ENCODE assay signal across 1 cellular context in the genomic region with DNA sequence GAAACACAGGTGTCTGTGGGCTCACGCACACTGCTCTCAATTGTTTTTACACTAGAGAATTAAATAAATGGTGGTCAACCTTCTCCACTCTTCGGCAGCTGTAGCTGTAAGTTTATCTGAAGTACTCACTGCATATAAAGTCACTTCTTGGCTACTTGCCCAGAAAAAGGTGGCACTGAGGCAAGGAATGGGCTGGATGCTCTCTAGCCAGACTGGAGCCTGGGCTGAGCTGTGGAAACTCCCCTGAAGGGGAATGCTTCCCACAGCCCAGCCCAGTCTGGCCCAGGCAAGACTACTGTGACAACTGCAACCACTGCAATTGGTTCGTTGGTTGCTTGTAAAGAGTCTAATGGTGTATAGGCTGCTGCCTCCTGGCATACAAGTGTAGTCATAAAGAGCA.
TF ChIP-seq lines count a peak whose summit lies in the region.

No MANE protein-coding gene starts in this region.

TF ChIP-seq in HEK293, 187 proteins besides CTCF, POLR2A, EP300 and RAD21 (continued from another document):
- TF ChIP-seq, protein P1, sequence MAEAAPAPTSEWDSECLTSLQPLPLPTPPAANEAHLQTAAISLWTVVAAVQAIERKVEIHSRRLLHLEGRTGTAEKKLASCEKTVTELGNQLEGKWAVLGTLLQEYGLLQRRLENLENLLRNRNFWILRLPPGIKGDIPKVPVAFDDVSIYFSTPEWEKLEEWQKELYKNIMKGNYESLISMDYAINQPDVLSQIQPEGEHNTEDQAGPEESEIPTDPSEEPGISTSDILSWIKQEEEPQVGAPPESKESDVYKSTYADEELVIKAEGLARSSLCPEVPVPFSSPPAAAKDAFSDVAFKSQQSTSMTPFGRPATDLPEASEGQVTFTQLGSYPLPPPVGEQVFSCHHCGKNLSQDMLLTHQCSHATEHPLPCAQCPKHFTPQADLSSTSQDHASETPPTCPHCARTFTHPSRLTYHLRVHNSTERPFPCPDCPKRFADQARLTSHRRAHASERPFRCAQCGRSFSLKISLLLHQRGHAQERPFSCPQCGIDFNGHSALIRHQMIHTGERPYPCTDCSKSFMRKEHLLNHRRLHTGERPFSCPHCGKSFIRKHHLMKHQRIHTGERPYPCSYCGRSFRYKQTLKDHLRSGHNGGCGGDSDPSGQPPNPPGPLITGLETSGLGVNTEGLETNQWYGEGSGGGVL (tag by site-specific recombination; IDR thresholded peaks at IDR 0.05), result no peak
- TF ChIP-seq ZNF302 (tag by site-specific recombination; IDR thresholded peaks at IDR 0.05; ENCODE audit: low read depth), result no peak
- TF ChIP-seq, protein P2, sequence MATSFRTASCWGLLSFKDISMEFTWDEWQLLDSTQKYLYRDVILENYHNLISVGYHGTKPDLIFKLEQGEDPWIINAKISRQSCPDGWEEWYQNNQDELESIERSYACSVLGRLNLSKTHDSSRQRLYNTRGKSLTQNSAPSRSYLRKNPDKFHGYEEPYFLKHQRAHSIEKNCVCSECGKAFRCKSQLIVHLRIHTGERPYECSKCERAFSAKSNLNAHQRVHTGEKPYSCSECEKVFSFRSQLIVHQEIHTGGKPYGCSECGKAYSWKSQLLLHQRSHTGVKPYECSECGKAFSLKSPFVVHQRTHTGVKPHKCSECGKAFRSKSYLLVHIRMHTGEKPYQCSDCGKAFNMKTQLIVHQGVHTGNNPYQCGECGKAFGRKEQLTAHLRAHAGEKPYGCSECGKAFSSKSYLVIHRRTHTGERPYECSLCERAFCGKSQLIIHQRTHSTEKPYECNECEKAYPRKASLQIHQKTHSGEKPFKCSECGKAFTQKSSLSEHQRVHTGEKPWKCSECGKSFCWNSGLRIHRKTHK (tag by site-specific recombination; IDR thresholded peaks at IDR 0.05), result no peak
- 0 out of 2 replicates have a peak, but pooled peaks have one; percentile 48 for TF ChIP-seq ZNF660 (tag by site-specific recombination; IDR thresholded peaks at IDR 0.05)
- no peak for TF ChIP-seq ZNF48 (tag by site-specific recombination; IDR thresholded peaks at IDR 0.05)
- peak; percentile 87; the same call in 1 of the 2 replicates for TF ChIP-seq ZNF561 (tag by site-specific recombination; IDR thresholded peaks at IDR 0.05; ENCODE audit: borderline replicate concordance)
- no peak for TF ChIP-seq ZNF629 (tag by site-specific recombination; IDR thresholded peaks at IDR 0.05)
- no peak for TF ChIP-seq ZNF624 (tag by site-specific recombination; IDR thresholded peaks at IDR 0.05)
- TF ChIP-seq, protein P3, sequence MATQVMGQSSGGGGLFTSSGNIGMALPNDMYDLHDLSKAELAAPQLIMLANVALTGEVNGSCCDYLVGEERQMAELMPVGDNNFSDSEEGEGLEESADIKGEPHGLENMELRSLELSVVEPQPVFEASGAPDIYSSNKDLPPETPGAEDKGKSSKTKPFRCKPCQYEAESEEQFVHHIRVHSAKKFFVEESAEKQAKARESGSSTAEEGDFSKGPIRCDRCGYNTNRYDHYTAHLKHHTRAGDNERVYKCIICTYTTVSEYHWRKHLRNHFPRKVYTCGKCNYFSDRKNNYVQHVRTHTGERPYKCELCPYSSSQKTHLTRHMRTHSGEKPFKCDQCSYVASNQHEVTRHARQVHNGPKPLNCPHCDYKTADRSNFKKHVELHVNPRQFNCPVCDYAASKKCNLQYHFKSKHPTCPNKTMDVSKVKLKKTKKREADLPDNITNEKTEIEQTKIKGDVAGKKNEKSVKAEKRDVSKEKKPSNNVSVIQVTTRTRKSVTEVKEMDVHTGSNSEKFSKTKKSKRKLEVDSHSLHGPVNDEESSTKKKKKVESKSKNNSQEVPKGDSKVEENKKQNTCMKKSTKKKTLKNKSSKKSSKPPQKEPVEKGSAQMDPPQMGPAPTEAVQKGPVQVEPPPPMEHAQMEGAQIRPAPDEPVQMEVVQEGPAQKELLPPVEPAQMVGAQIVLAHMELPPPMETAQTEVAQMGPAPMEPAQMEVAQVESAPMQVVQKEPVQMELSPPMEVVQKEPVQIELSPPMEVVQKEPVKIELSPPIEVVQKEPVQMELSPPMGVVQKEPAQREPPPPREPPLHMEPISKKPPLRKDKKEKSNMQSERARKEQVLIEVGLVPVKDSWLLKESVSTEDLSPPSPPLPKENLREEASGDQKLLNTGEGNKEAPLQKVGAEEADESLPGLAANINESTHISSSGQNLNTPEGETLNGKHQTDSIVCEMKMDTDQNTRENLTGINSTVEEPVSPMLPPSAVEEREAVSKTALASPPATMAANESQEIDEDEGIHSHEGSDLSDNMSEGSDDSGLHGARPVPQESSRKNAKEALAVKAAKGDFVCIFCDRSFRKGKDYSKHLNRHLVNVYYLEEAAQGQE (tag by site-specific recombination; IDR thresholded peaks at IDR 0.05), result no peak
- TF ChIP-seq, protein P4, sequence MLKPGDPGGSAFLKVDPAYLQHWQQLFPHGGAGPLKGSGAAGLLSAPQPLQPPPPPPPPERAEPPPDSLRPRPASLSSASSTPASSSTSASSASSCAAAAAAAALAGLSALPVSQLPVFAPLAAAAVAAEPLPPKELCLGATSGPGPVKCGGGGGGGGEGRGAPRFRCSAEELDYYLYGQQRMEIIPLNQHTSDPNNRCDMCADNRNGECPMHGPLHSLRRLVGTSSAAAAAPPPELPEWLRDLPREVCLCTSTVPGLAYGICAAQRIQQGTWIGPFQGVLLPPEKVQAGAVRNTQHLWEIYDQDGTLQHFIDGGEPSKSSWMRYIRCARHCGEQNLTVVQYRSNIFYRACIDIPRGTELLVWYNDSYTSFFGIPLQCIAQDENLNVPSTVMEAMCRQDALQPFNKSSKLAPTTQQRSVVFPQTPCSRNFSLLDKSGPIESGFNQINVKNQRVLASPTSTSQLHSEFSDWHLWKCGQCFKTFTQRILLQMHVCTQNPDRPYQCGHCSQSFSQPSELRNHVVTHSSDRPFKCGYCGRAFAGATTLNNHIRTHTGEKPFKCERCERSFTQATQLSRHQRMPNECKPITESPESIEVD (tag by site-specific recombination; IDR thresholded peaks at IDR 0.05), result peak; percentile 77
- no peak for TF ChIP-seq ZNF214 (tag by site-specific recombination; IDR thresholded peaks at IDR 0.05; ENCODE audit: borderline replicate concordance)
- TF ChIP-seq, protein P5, sequence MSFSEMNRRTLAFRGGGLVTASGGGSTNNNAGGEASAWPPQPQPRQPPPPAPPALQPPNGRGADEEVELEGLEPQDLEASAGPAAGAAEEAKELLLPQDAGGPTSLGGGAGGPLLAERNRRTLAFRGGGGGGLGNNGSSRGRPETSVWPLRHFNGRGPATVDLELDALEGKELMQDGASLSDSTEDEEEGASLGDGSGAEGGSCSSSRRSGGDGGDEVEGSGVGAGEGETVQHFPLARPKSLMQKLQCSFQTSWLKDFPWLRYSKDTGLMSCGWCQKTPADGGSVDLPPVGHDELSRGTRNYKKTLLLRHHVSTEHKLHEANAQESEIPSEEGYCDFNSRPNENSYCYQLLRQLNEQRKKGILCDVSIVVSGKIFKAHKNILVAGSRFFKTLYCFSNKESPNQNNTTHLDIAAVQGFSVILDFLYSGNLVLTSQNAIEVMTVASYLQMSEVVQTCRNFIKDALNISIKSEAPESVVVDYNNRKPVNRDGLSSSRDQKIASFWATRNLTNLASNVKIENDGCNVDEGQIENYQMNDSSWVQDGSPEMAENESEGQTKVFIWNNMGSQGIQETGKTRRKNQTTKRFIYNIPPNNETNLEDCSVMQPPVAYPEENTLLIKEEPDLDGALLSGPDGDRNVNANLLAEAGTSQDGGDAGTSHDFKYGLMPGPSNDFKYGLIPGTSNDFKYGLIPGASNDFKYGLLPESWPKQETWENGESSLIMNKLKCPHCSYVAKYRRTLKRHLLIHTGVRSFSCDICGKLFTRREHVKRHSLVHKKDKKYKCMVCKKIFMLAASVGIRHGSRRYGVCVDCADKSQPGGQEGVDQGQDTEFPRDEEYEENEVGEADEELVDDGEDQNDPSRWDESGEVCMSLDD (tag by site-specific recombination; IDR thresholded peaks at IDR 0.05), result no peak
- TF ChIP-seq ZNF658 (tag by site-specific recombination; IDR thresholded peaks at IDR 0.05), result no peak
- TF ChIP-seq ZNF510 (tag by site-specific recombination; IDR thresholded peaks at IDR 0.05; ENCODE audit: insufficient replicate concordance), result no peak
- TF ChIP-seq MZF1 (tag by site-specific recombination; IDR thresholded peaks at IDR 0.05; ENCODE audit: borderline replicate concordance), result peak; percentile 93
- TF ChIP-seq, protein P6, sequence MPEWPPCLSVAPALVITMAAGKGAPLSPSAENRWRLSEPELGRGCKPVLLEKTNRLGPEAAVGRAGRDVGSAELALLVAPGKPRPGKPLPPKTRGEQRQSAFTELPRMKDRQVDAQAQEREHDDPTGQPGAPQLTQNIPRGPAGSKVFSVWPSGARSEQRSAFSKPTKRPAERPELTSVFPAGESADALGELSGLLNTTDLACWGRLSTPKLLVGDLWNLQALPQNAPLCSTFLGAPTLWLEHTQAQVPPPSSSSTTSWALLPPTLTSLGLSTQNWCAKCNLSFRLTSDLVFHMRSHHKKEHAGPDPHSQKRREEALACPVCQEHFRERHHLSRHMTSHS (tag by site-specific recombination; IDR thresholded peaks at IDR 0.05), result no peak
- TF ChIP-seq KLF7 (tag by site-specific recombination; IDR thresholded peaks at IDR 0.05; ENCODE audit: borderline replicate concordance), result no peak
- TF ChIP-seq, protein P7, sequence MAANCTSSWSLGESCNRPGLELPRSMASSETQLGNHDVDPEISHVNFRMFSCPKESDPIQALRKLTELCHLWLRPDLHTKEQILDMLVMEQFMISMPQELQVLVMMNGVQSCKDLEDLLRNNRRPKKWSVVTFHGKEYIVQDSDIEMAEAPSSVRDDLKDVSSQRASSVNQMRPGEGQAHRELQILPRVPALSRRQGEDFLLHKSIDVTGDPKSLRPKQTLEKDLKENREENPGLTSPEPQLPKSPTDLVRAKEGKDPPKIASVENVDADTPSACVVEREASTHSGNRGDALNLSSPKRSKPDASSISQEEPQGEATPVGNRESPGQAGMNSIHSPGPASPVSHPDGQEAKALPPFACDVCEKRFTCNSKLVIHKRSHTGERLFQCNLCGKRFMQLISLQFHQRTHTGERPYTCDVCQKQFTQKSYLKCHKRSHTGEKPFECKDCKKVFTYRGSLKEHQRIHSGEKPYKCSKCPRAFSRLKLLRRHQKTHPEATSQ (tag by site-specific recombination; IDR thresholded peaks at IDR 0.05), result no peak
- TF ChIP-seq ZBTB8A (tag by site-specific recombination; IDR thresholded peaks at IDR 0.05), result peak; percentile 78
- TF ChIP-seq ZNF133 (tag by site-specific recombination; IDR thresholded peaks at IDR 0.05), result no peak
- no peak for TF ChIP-seq HOXA7 (CRISPR knock-in tag; IDR thresholded peaks at IDR 0.05; ENCODE audit: borderline replicate concordance)
- TF ChIP-seq, protein P8, sequence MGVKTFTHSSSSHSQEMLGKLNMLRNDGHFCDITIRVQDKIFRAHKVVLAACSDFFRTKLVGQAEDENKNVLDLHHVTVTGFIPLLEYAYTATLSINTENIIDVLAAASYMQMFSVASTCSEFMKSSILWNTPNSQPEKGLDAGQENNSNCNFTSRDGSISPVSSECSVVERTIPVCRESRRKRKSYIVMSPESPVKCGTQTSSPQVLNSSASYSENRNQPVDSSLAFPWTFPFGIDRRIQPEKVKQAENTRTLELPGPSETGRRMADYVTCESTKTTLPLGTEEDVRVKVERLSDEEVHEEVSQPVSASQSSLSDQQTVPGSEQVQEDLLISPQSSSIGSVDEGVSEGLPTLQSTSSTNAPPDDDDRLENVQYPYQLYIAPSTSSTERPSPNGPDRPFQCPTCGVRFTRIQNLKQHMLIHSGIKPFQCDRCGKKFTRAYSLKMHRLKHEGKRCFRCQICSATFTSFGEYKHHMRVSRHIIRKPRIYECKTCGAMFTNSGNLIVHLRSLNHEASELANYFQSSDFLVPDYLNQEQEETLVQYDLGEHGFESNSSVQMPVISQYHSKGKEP (tag by site-specific recombination; IDR thresholded peaks at IDR 0.05), result peak; percentile 83
- peak; percentile 71; the same call in 1 of the 2 replicates for TF ChIP-seq OSR2 (tag by site-specific recombination; IDR thresholded peaks at IDR 0.05)
- no peak for TF ChIP-seq ZNF514 (tag by site-specific recombination; IDR thresholded peaks at IDR 0.05)
- no peak for TF ChIP-seq ZNF544 (tag by site-specific recombination; IDR thresholded peaks at IDR 0.05)
- no peak for TF ChIP-seq OVOL3 (tag by site-specific recombination; IDR thresholded peaks at IDR 0.05)
- TF ChIP-seq ZNF157 (tag by site-specific recombination; IDR thresholded peaks at IDR 0.05), result no peak
- TF ChIP-seq ZSCAN30 (tag by site-specific recombination; IDR thresholded peaks at IDR 0.05), result peak; percentile 56; the same call in 1 of the 2 replicates
- TF ChIP-seq, protein P9, sequence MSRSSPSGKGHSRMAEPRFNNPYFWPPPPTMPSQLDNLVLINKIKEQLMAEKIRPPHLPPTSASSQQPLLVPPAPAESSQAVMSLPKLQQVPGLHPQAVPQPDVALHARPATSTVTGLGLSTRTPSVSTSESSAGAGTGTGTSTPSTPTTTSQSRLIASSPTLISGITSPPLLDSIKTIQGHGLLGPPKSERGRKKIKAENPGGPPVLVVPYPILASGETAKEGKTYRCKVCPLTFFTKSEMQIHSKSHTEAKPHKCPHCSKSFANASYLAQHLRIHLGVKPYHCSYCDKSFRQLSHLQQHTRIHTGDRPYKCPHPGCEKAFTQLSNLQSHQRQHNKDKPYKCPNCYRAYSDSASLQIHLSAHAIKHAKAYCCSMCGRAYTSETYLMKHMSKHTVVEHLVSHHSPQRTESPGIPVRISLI (tag by site-specific recombination; IDR thresholded peaks at IDR 0.05), result no peak
- TF ChIP-seq, protein P10, sequence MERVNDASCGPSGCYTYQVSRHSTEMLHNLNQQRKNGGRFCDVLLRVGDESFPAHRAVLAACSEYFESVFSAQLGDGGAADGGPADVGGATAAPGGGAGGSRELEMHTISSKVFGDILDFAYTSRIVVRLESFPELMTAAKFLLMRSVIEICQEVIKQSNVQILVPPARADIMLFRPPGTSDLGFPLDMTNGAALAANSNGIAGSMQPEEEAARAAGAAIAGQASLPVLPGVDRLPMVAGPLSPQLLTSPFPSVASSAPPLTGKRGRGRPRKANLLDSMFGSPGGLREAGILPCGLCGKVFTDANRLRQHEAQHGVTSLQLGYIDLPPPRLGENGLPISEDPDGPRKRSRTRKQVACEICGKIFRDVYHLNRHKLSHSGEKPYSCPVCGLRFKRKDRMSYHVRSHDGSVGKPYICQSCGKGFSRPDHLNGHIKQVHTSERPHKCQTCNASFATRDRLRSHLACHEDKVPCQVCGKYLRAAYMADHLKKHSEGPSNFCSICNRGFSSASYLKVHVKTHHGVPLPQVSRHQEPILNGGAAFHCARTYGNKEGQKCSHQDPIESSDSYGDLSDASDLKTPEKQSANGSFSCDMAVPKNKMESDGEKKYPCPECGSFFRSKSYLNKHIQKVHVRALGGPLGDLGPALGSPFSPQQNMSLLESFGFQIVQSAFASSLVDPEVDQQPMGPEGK (tag by site-specific recombination; IDR thresholded peaks at IDR 0.05), result no peak
- 0 out of 2 replicates have a peak, but pooled peaks have one; percentile 21 for TF ChIP-seq ZBTB17 (tag by site-specific recombination; IDR thresholded peaks at IDR 0.05)
- TF ChIP-seq ZBTB21 (tag by site-specific recombination; IDR thresholded peaks at IDR 0.05), result no peak
- no peak for TF ChIP-seq ZNF626 (tag by site-specific recombination; IDR thresholded peaks at IDR 0.05)
- TF ChIP-seq, protein P11, sequence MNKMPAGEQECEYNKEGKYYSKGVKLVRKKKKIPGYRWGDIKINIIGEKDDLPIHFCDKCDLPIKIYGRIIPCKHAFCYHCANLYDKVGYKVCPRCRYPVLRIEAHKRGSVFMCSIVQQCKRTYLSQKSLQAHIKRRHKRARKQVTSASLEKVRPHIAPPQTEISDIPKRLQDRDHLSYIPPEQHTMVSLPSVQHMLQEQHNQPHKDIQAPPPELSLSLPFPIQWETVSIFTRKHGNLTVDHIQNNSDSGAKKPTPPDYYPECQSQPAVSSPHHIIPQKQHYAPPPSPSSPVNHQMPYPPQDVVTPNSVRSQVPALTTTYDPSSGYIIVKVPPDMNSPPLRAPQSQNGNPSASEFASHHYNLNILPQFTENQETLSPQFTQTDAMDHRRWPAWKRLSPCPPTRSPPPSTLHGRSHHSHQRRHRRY (tag by site-specific recombination; IDR thresholded peaks at IDR 0.05), result no peak
- no peak for TF ChIP-seq MYNN (tag by site-specific recombination; IDR thresholded peaks at IDR 0.05; ENCODE audit: borderline replicate concordance)
- no peak for TF ChIP-seq ZNF521 (tag by site-specific recombination; IDR thresholded peaks at IDR 0.05)
- no peak for TF ChIP-seq ZNF366 (tag by site-specific recombination; conservative IDR thresholded peaks at IDR 0.05)
